ENCODE assay signal across 20 cellular contexts in the genomic region with DNA sequence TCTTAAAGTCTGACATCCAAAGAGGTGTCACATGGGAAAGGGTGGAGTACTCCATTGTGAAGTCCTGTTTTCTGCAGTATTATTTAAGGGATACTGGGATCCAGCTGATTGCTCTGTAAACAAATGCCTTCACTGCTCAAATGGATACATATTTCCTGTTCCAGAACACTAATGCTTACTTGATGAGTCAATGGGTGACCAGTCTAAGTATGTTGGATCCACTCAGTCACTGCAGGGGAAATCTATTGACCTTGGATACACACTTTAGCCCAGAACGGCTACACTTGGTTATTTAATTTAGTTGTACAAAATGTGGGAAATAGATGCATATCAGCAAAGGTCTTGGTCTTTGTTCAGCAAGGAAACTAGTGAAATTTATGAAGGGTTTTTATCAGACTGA.
A peak's percentile ranks its signal among the peaks of the same experiment; 100 is the strongest.
DNase-seq lines count a peak whose midpoint lies in the region; ATAC-seq, FAIRE-seq and TF ChIP-seq lines count a peak whose summit lies in the region.
"Had no signal": no experiment of that assay in that cellular context is flagged by ENCODE, and none has a peak within 500 bp of the region (broad histone marks: within the 10 kb centered on the region; RNA-seq: fewer than 3 reads in every experiment).

No MANE protein-coding gene starts in this region.

- POLR2A ChIA-PET in A549 (lab: Yijun Ruan, JAX), result no interaction called here
- POLR2A ChIA-PET in HEK293 (lab: Yijun Ruan, JAX), result no interaction called here
- POLR2A ChIA-PET in T-cell (lab: Charles Lee), result no interaction called here

- H3K36me3 ChIP-seq in HEK293 (ENCODE audit: control insufficient read depth in 2 of 2, insufficient read depth in 1 of 2, low read length in 2 of 2) (no peaks in the 10 kb centered on the region), astrocyte (ENCODE audit: insufficient read depth, low read length) (no peaks in the 10 kb centered on the region)

- H3K27ac Mint-ChIP-seq in astrocyte (ENCODE audit: unreplicated experiment) (peak overlapping the region; percentile 22), T-cell (no peak overlapping the region)
- H3K27ac Mint-ChIP-seq: activated naive CD8-positive, alpha-beta T cell treated with anti-CD3 and anti-CD28 coated beads for 36 hours had no signal

- FAIRE-seq in A549 (lab: Jason Lieb, UNC) (no peak), astrocyte (lab: Jason Lieb, UNC) (no peak)
- FAIRE-seq: small intestine, TTC549 had no signal

- peaks cover 9% of the 10 kb centered on the region for H3K4me1 ChIP-seq in A549
- H3K4me1 ChIP-seq in HEK293 (ENCODE audit: control insufficient read depth, insufficient read depth, low read length), result no peaks in the 10 kb centered on the region
- no peaks in the 10 kb centered on the region for H3K4me1 ChIP-seq in astrocyte (ENCODE audit: insufficient read depth, low read length)
- H3K4me1 ChIP-seq: parathyroid adenoma had no signal

- H3K27ac ChIP-seq in A549, result peak overlapping the region; percentile 34 to 45; a peak in 3 of 6 replicates
- no peak overlapping the region for H3K27ac ChIP-seq in HEK293 (ENCODE audit: extremely low read depth, low read depth, low read length)
- H3K27ac ChIP-seq in astrocyte (ENCODE audit: low read depth, low read length), result no peak overlapping the region
- H3K27ac ChIP-seq: parathyroid adenoma had no signal

- TF ChIP-seq POLR2A in A549 (IDR thresholded peaks at IDR 0.05; ENCODE audit: low read length), result no peak

- H3K36me3 Mint-ChIP-seq in astrocyte (ENCODE audit: low read depth, unreplicated experiment), result no peaks in the 10 kb centered on the region
- no peaks in the 10 kb centered on the region for H3K36me3 Mint-ChIP-seq in T-cell
- H3K36me3 Mint-ChIP-seq: activated naive CD8-positive, alpha-beta T cell treated with anti-CD3 and anti-CD28 coated beads for 36 hours had no signal

- no peak for TF ChIP-seq EP300 in A549 (IDR thresholded peaks at IDR 0.05)

- H3K4me1 Mint-ChIP-seq in astrocyte (ENCODE audit: low read depth, unreplicated experiment), result peaks cover 6% of the 10 kb centered on the region
- H3K4me1 Mint-ChIP-seq in T-cell, result no peaks in the 10 kb centered on the region
- H3K4me1 Mint-ChIP-seq: activated naive CD8-positive, alpha-beta T cell treated with anti-CD3 and anti-CD28 coated beads for 36 hours had no signal

- H3K27me3 Mint-ChIP-seq in astrocyte (ENCODE audit: low read depth, unreplicated experiment) (no peaks in the 10 kb centered on the region), T-cell (no peaks in the 10 kb centered on the region)
- H3K27me3 Mint-ChIP-seq: activated naive CD8-positive, alpha-beta T cell treated with anti-CD3 and anti-CD28 coated beads for 36 hours had no signal

- no peak overlapping the region for H3K4me3 ChIP-seq in A549
- no peak overlapping the region for H3K4me3 ChIP-seq in HEK293 (ENCODE audit: low read depth, low read length)
- no peak overlapping the region for H3K4me3 ChIP-seq in astrocyte (ENCODE audit: insufficient read depth, low read depth, low read length)
- no peak overlapping the region for H3K4me3 ChIP-seq in fibroblast of the aortic adventitia (ENCODE audit: low read depth, low read length)

- H3K4me3 Mint-ChIP-seq in astrocyte (ENCODE audit: unreplicated experiment) (no peak overlapping the region), T-cell (no peak overlapping the region)
- H3K4me3 Mint-ChIP-seq: activated naive CD8-positive, alpha-beta T cell treated with anti-CD3 and anti-CD28 coated beads for 36 hours; activated T-cell treated with anti-CD3 and anti-CD28 coated beads, Interleukin-2, amount 50 U/mL, for 4 hours had no signal

- TF ChIP-seq CTCF in A549 (IDR thresholded peaks at IDR 0.05) (no peak), HEK293 (tag by site-specific recombination; IDR thresholded peaks at IDR 0.05) (no peak), astrocyte (IDR thresholded peaks at IDR 0.05; ENCODE audit: insufficient read depth, low read depth, low read length) (no peak), fibroblast of the aortic adventitia (IDR thresholded peaks at IDR 0.05; ENCODE audit: insufficient read depth, low read length) (no peak)

- H3K4me2 ChIP-seq in A549 (peak overlapping the region; percentile 30; the same call in 2 of the 3 replicates), astrocyte (ENCODE audit: low read length) (no peak overlapping the region)

- no peak overlapping the region for H2AFZ ChIP-seq in astrocyte (ENCODE audit: low read depth, low read length)
- H2AFZ ChIP-seq: parathyroid adenoma had no signal

- H3K9ac ChIP-seq in astrocyte (ENCODE audit: low read length), result no peak overlapping the region
- H3K9ac ChIP-seq: parathyroid adenoma had no signal

- H4K20me1 ChIP-seq in astrocyte (ENCODE audit: insufficient read depth, low read length), result no peaks in the 10 kb centered on the region

- no peaks in the 10 kb centered on the region for H3K27me3 ChIP-seq in astrocyte (ENCODE audit: insufficient read depth, low read length)

- ATAC-seq in A549 (peak; percentile 64 to 87; a peak in 5 of 6 replicates), GM18861 (IDR thresholded peaks at IDR 0.05; ENCODE audit: unreplicated experiment) (no peak), T-cell (replicated peaks in 1 of 4) (no peak), left lobe of liver (no peak)
- ATAC-seq: activated T-cell treated with anti-CD3 and anti-CD28 coated beads, Interleukin-2, amount 50 U/mL, for 4 hours had no signal

- H3K79me2 ChIP-seq in astrocyte (ENCODE audit: insufficient read depth, low read length), result no peaks in the 10 kb centered on the region
- H3K79me2 ChIP-seq: parathyroid adenoma had no signal

- CTCF ChIA-PET in A549 (lab: Yijun Ruan, JAX) (interaction anchor here (1.5 kb wide), 1 partner anchor 385 kb away, joined by 6 read pairs; no protein-coding TSS in a partner anchor), HEK293 (lab: Yijun Ruan, JAX) (interaction anchor here (1.3 kb wide), 1 partner anchor 748 kb away, joined by 4 read pairs; no protein-coding TSS in a partner anchor), T-cell (lab: Charles Lee) (no interaction called here)

- TF ChIP-seq RAD21 in A549 (conservative IDR thresholded peaks at IDR 0.05 in 1 of 2, IDR thresholded peaks at IDR 0.05 in 1 of 2), result no peak

- H3K9me3 ChIP-seq in A549 (no peaks in the 10 kb centered on the region), HEK293 (ENCODE audit: control insufficient read depth, insufficient read depth, low read depth, low read length) (no peaks in the 10 kb centered on the region), astrocyte (ENCODE audit: insufficient read depth, low read depth, low read length) (no peaks in the 10 kb centered on the region)

- H3K9me3 Mint-ChIP-seq in astrocyte (ENCODE audit: unreplicated experiment) (peaks cover 2% of the 10 kb centered on the region), T-cell (peaks cover 0 to 7% (median 0%) of the 10 kb centered on the region in 3 donors)
- H3K9me3 Mint-ChIP-seq: activated naive CD8-positive, alpha-beta T cell treated with anti-CD3 and anti-CD28 coated beads for 36 hours; activated T-cell treated with anti-CD3 and anti-CD28 coated beads, Interleukin-2, amount 50 U/mL, for 4 hours had no signal

- peak; percentile 8 to 64 for DNase-seq in A549 (ENCODE audit: low read depth in 1 of 2, low spot score in 1 of 2)
- DNase-seq in astrocyte (ENCODE audit: low read depth), result peak; percentile 24
- DNase-seq in fibroblast of the aortic adventitia (ENCODE audit: low read depth), result peak; percentile 8
- no peak for DNase-seq in HuH-7.5 (ENCODE audit: low spot score)
- DNase-seq in T-cell, result no peak
- no peak for DNase-seq in left lobe of liver (ENCODE audit: low spot score)
- DNase-seq: 8988T; activated CD4-positive, alpha-beta T cell treated with anti-CD3 and anti-CD28 coated beads, Interleukin-2, amount 50 U/mL, for 48 hours; activated naive CD8-positive, alpha-beta T cell treated with anti-CD3 and anti-CD28 coated beads for 36 hours; activated T-cell treated with anti-CD3 and anti-CD28 coated beads, Interleukin-2, amount 50 U/mL, for 4 hours; cortex of kidney; hypothalamus; NCI-H2029 treated with DMSO at 0.1 percent for 48 hours; NCI-H524; small intestine; trophoblast cell had no signal

- 13% methylated on average over 1 of the region's 1 CpG for WGBS in A549 (ENCODE audit: missing lambda C conversion rate)

TF ChIP-seq in A549, 52 proteins besides CTCF, POLR2A, EP300 and RAD21:
- no peak for TF ChIP-seq ZNF302 (CRISPR knock-in tag; IDR thresholded peaks at IDR 0.05)
- no peak for TF ChIP-seq CEBPB (IDR thresholded peaks at IDR 0.05)
- no peak for TF ChIP-seq MYC (IDR thresholded peaks at IDR 0.05; ENCODE audit: borderline replicate concordance, low read length)
- peak; percentile 48; the same call in 1 of the 2 replicates for TF ChIP-seq JUNB (IDR thresholded peaks at IDR 0.05)
- TF ChIP-seq FOSL2 (IDR thresholded peaks at IDR 0.05), result 0 out of 2 replicates have a peak, but pooled peaks have one; percentile 10
- peak; percentile 64 for TF ChIP-seq FOSL2 (CRISPR knock-in tag; IDR thresholded peaks at IDR 0.05)
- peak; percentile 31; the same call in 1 of the 2 replicates for TF ChIP-seq GATA3 (IDR thresholded peaks at IDR 0.05; ENCODE audit: borderline replicate concordance)

TF ChIP-seq in HEK293, 187 proteins besides CTCF, POLR2A, EP300 and RAD21:
- TF ChIP-seq ZNF600 (tag by site-specific recombination; IDR thresholded peaks at IDR 0.05) (peak; percentile 23; the same call in 1 of the 2 replicates), ZNF157 (tag by site-specific recombination; IDR thresholded peaks at IDR 0.05) (no peak)

Comparison
In these comparisons a context has a peak if more than half of its experiments do, and no peak if none do; other contexts are left out.
1. ATAC-seq: peak in A549 (2 of 2); none in GM18861 (single experiment), T-cell (0 of 4) and left lobe of liver (single experiment).
2. DNase-seq: peak in A549 (2 of 2), astrocyte (single experiment) and fibroblast of the aortic adventitia (single experiment); none in HuH-7.5 (single experiment), T-cell (0 of 34) and left lobe of liver (single experiment).
3. H3K27ac ChIP-seq: peak in A549 (2 of 2); none in HEK293 (single experiment) and astrocyte (single experiment).
4. CTCF ChIA-PET loops: an anchor here in A549 (1.5 kb wide) and HEK293 (1.3 kb wide); none called in T-cell.